ENCODE assay signal across 8 cellular contexts in genomic region chr4:140243345-140243753, GRCh38.
DNase-seq lines count a peak whose midpoint lies in the region; ATAC-seq, FAIRE-seq and TF ChIP-seq lines count a peak whose summit lies in the region.

No MANE protein-coding gene starts in this region.

- no peaks in the 10 kb centered on the region for H3K79me2 ChIP-seq in astrocyte (ENCODE audit: insufficient read depth, low read length)

- WGBS in spleen, 5 donors = 4 to 17% (median 9%) methylated on average over 6 of the region's 6 CpGs

- H3K27ac Mint-ChIP-seq in astrocyte (ENCODE audit: unreplicated experiment) = peak overlapping the region; percentile 29

- no peak overlapping the region for H3K4me2 ChIP-seq in astrocyte (ENCODE audit: low read length)

- TF ChIP-seq POLR2A in spleen (IDR thresholded peaks at IDR 0.05) = no peak
- no peak for TF ChIP-seq POLR2A in H54 (IDR thresholded peaks at IDR 0.05; ENCODE audit: low read depth, low read length)

- H3K4me3 ChIP-seq in astrocyte (ENCODE audit: insufficient read depth, low read depth, low read length) = no peak overlapping the region
- H3K4me3 ChIP-seq in spleen = peak overlapping the region in 1 of 8 donors; percentile 16

- TF ChIP-seq CTCF in astrocyte (IDR thresholded peaks at IDR 0.05; ENCODE audit: insufficient read depth, low read depth, low read length) (no peak), spleen (IDR thresholded peaks at IDR 0.05 in 8 of 11, conservative IDR thresholded peaks at IDR 0.05 in 3 of 11) (no peak)

- peaks cover 5% of the 10 kb centered on the region for H3K4me1 Mint-ChIP-seq in astrocyte (ENCODE audit: low read depth, unreplicated experiment)

- H3K36me3 Mint-ChIP-seq in astrocyte (ENCODE audit: low read depth, unreplicated experiment) = no peaks in the 10 kb centered on the region

- H3K9me3 ChIP-seq in astrocyte (ENCODE audit: insufficient read depth, low read depth, low read length) (no peaks in the 10 kb centered on the region), spleen (no peaks in the 10 kb centered on the region)

- no peaks in the 10 kb centered on the region for H3K27me3 Mint-ChIP-seq in astrocyte (ENCODE audit: low read depth, unreplicated experiment)

- H3K27ac ChIP-seq in astrocyte (ENCODE audit: low read depth, low read length) = no peak overlapping the region
- peak overlapping the region in 6 of 8 donors; percentile 15 to 65 (median 60) for H3K27ac ChIP-seq in spleen

- H3K27me3 ChIP-seq in astrocyte (ENCODE audit: insufficient read depth, low read length) (no peaks in the 10 kb centered on the region), spleen (replicated peaks in 1 of 7) (peaks cover 0 to 5% (median 0%) of the 10 kb centered on the region in 7 donors)

- no peaks in the 10 kb centered on the region for H4K20me1 ChIP-seq in astrocyte (ENCODE audit: insufficient read depth, low read length)

- no peaks in the 10 kb centered on the region for H3K9me3 Mint-ChIP-seq in astrocyte (ENCODE audit: unreplicated experiment)

- intact Hi-C loops in spleen (cut with DNase I; ENCODE audit: low total_unique reads) = no loop called here

- FAIRE-seq in GM19239 (lab: Jason Lieb, UNC) (peak; percentile 88), astrocyte (lab: Jason Lieb, UNC) (no peak), H54 (lab: Jason Lieb, UNC) (no peak)

- H3K9ac ChIP-seq in astrocyte (ENCODE audit: low read length) = no peak overlapping the region

- H2AFZ ChIP-seq in astrocyte (ENCODE audit: low read depth, low read length) = no peak overlapping the region

- peaks cover 17% of the 10 kb centered on the region for H3K4me1 ChIP-seq in astrocyte (ENCODE audit: insufficient read depth, low read length)
- H3K4me1 ChIP-seq in spleen = peaks cover 9 to 35% (median 24%) of the 10 kb centered on the region in 6 donors

- no peak overlapping the region for H3K4me3 Mint-ChIP-seq in astrocyte (ENCODE audit: unreplicated experiment)

- DNase-seq in ELF-1 (ENCODE audit: low read depth, low spot score) (peak; percentile 20), GM19239 (ENCODE audit: insufficient read length, low spot score) (peak; percentile 25), NCI-H2196 (lab: John Stamatoyannopoulos, UW; ENCODE audit: unreplicated experiment) (peak; percentile 65), astrocyte (ENCODE audit: low read depth) (no peak), spleen (peak; percentile 80), globus pallidus (ENCODE audit: low spot score) (no peak), H54 (ENCODE audit: insufficient read length, low spot score) (no peak)

- H3K36me3 ChIP-seq in astrocyte (ENCODE audit: insufficient read depth, low read length) (no peaks in the 10 kb centered on the region), spleen (no peaks in the 10 kb centered on the region)

- ATAC-seq in HG03108 (IDR thresholded peaks at IDR 0.05; ENCODE audit: unreplicated experiment) = peak; percentile 75

Comparison
In these comparisons a context has a peak if more than half of its experiments do, and no peak if none do; other contexts are left out.
1. DNase-seq: peak in ELF-1 (single experiment), GM19239 (single experiment), NCI-H2196 (single experiment) and spleen (single experiment); none in astrocyte (single experiment), globus pallidus (single experiment) and H54 (single experiment).